8 cellular contexts compared by ENCODE assay signal in genomic region chr11:88103337-88104206, GRCh38.
DNase-seq lines count a peak whose midpoint lies in the region; ATAC-seq, FAIRE-seq and TF ChIP-seq lines count a peak whose summit lies in the region.

No MANE protein-coding gene starts in this region.

- no peak overlapping the region for H2AK5ac ChIP-seq in mesendoderm (ENCODE audit: low read length)

- H3K4me1 Mint-ChIP-seq in brain, result peaks cover 23% of the 10 kb centered on the region

- peak; percentile 47 for ATAC-seq in GM19468 (IDR thresholded peaks at IDR 0.05; ENCODE audit: extremely low read depth, unreplicated experiment)
- peak; percentile 73 for ATAC-seq in HG03460 (IDR thresholded peaks at IDR 0.05; ENCODE audit: unreplicated experiment)

- H3K27ac Mint-ChIP-seq in brain, result no peak overlapping the region

- H4K8ac ChIP-seq in mesendoderm (ENCODE audit: low read depth, low read length), result no peak overlapping the region

- no peak overlapping the region for H3K4me3 ChIP-seq in mesendoderm (ENCODE audit: low read length)
- H3K4me3 ChIP-seq in tibial nerve, result no peak overlapping the region

- H3K9me3 Mint-ChIP-seq in brain, result peaks cover 0 to 12% (median 8%) of the 10 kb centered on the region in 5 experiments

- H3K79me1 ChIP-seq in mesendoderm (ENCODE audit: low read length), result no peaks in the 10 kb centered on the region

- no peaks in the 10 kb centered on the region for H3K79me2 ChIP-seq in mesendoderm (ENCODE audit: control insufficient read depth, insufficient read depth, low read length)

- H3K27ac ChIP-seq in mesendoderm (ENCODE audit: low read depth, low read length) (no peak overlapping the region), tibial nerve (no peak overlapping the region)

- H4K5ac ChIP-seq in mesendoderm (ENCODE audit: low read length), result no peak overlapping the region

- H3K36me3 Mint-ChIP-seq in brain, result peaks cover 6% of the 10 kb centered on the region

- no peak overlapping the region for H2BK120ac ChIP-seq in mesendoderm (ENCODE audit: low read depth, low read length)

- WGBS in mesendoderm (ENCODE audit: extremely low coverage, insufficient coverage, low lambda C conversion rate), result no CpG with 5 or more reads among the region's 9 CpGs
- 83 to 92% methylated on average over 9 of the region's 9 CpGs for WGBS in tibial nerve, 2 donors

- no peak overlapping the region for H3K4me2 ChIP-seq in mesendoderm (ENCODE audit: low read length)

- H2BK5ac ChIP-seq in mesendoderm (ENCODE audit: low read length), result no peak overlapping the region

- H3K9ac ChIP-seq in mesendoderm (ENCODE audit: low read length), result no peak overlapping the region

- no peak overlapping the region for H2BK15ac ChIP-seq in mesendoderm (replicated peaks; ENCODE audit: low read depth)

- no peak overlapping the region for H3K4me3 Mint-ChIP-seq in brain

- no peak for TF ChIP-seq POLR2A in tibial nerve (IDR thresholded peaks at IDR 0.05)

- H3K27me3 ChIP-seq in mesendoderm (ENCODE audit: insufficient read depth, low read length, poor library complexity) (no peaks in the 10 kb centered on the region), tibial nerve (no peaks in the 10 kb centered on the region)

- TF ChIP-seq CTCF in brain (conservative IDR thresholded peaks at IDR 0.05), result peak; percentile 13 to 34
- peak in 2 of 5 experiments; percentile 15 to 24 for TF ChIP-seq CTCF in tibial nerve (IDR thresholded peaks at IDR 0.05)

- peaks cover 0 to 7% (median 1%) of the 10 kb centered on the region in 4 donors for H3K9me3 ChIP-seq in tibial nerve

- no peaks in the 10 kb centered on the region for H3K27me3 Mint-ChIP-seq in brain

- no peaks in the 10 kb centered on the region for H3K4me1 ChIP-seq in mesendoderm (ENCODE audit: control insufficient read depth, low read depth, low read length)
- H3K4me1 ChIP-seq in tibial nerve, result peaks cover 0 to under 1% (median 0%) of the 10 kb centered on the region in 4 donors

- no peak overlapping the region for H3K18ac ChIP-seq in mesendoderm (ENCODE audit: low read length)

- peak; percentile 2 for DNase-seq in activated T-cell treated with anti-CD3 and anti-CD28 coated beads for 48 hours (ENCODE audit: low read depth)
- DNase-seq in activated T-cell treated with anti-CD3 and anti-CD28 coated beads, Interleukin-2, amount 50 U/mL, for 1 hour, result no peak
- peak; percentile 75 for DNase-seq in RCC 7860 (ENCODE audit: low spot score)
- peak; percentile 98 for DNase-seq in mesendoderm
- DNase-seq in tibial nerve (ENCODE audit: low spot score in 2 of 2), result no peak

- H3K36me3 ChIP-seq in mesendoderm (ENCODE audit: control insufficient read depth, insufficient read depth, low read length), result no peaks in the 10 kb centered on the region
- peaks cover 0 to 2% (median 0%) of the 10 kb centered on the region in 3 donors for H3K36me3 ChIP-seq in tibial nerve

- H3K4ac ChIP-seq in mesendoderm (ENCODE audit: low read depth, low read length), result no peak overlapping the region

- FAIRE-seq in RCC 7860 (lab: Jason Lieb, UNC), result peak; percentile 66

- no peak overlapping the region for H3K56ac ChIP-seq in mesendoderm (ENCODE audit: low read length)

- H3K23ac ChIP-seq in mesendoderm (ENCODE audit: low read length), result no peak overlapping the region

- TF ChIP-seq EP300 in tibial nerve (IDR thresholded peaks at IDR 0.05), result no peak

Comparison
In these comparisons a context has a peak if more than half of its experiments do, and no peak if none do; other contexts are left out.
1. DNase-seq: peak in activated T-cell treated with anti-CD3 and anti-CD28 coated beads for 48 hours (single experiment), RCC 7860 (single experiment) and mesendoderm (single experiment); none in activated T-cell treated with anti-CD3 and anti-CD28 coated beads, Interleukin-2, amount 50 U/mL, for 1 hour (single experiment) and tibial nerve (0 of 2).